ENCODE assay signal across 9 cellular contexts in genomic region chr2:159091981-159092380, GRCh38.
A peak's percentile ranks its signal among the peaks of the same experiment; 100 is the strongest.
DNase-seq lines count a peak whose midpoint lies in the region; TF ChIP-seq lines count a peak whose summit lies in the region.
"Had no signal": no experiment of that assay in that cellular context is flagged by ENCODE, and none has a peak within 500 bp of the region (broad histone marks: within the 10 kb centered on the region; RNA-seq: fewer than 3 reads in every experiment).

No MANE protein-coding gene starts in this region.

- no peaks in the 10 kb centered on the region for H3K79me2 ChIP-seq in OCI-LY7 (ENCODE audit: insufficient read depth, low read depth, low read length)
- peaks cover 41% of the 10 kb centered on the region for H3K79me2 ChIP-seq in hepatocyte

- peak in 4 of 6 experiments; percentile 4 to 64 (median 50) for DNase-seq in stimulated activated naive CD4-positive, alpha-beta T cell (lab: John Stamatoyannopoulos, UW)
- DNase-seq in stimulated activated naive CD4-positive, alpha-beta T cell treated with Interleukin-2 at 50 U/mL for 16 hours (lab: John Stamatoyannopoulos, UW), result no peak
- peak; percentile 13 for DNase-seq in OCI-LY7 (ENCODE audit: low spot score)
- no peak for DNase-seq in hepatocyte (ENCODE audit: low spot score)
- no peak for DNase-seq in vagina (ENCODE audit: extremely low spot score in 2 of 2)
- no peak for DNase-seq in SKM-1 treated with dmso at 0.1 percent for 144 hours (lab: John Stamatoyannopoulos, UW; ENCODE audit: unreplicated experiment)
- DNase-seq in WERI-Rb-1, result no peak
- no peak for DNase-seq in OCI-M2 (lab: John Stamatoyannopoulos, UW; ENCODE audit: unreplicated experiment)
- DNase-seq: testis had no signal

- H3K9me2 ChIP-seq in OCI-LY7 (ENCODE audit: insufficient read depth, low read length) (no peaks in the 10 kb centered on the region), hepatocyte (replicated peaks; ENCODE audit: insufficient read depth) (no peaks in the 10 kb centered on the region)

- POLR2A ChIA-PET in OCI-LY7 (lab: Charles Lee), result interaction anchor here (0.7 kb wide), 1 partner anchor 11 kb away, joined by 3 read pairs; no protein-coding TSS in a partner anchor

- TF ChIP-seq POLR2A in vagina (IDR thresholded peaks at IDR 0.05), result no peak

- no peak overlapping the region for H3K27ac ChIP-seq in OCI-LY7 (ENCODE audit: low read depth, low read length, poor library complexity, severe bottlenecking)
- peak overlapping the region; percentile 64 for H3K27ac ChIP-seq in hepatocyte
- peak overlapping the region; percentile 89 for H3K27ac ChIP-seq in vagina
- H3K27ac ChIP-seq in WERI-Rb-1, result no peak overlapping the region

- peak overlapping the region; percentile 37; the same call in 1 of the 2 replicates for H3K4me2 ChIP-seq in OCI-LY7 (ENCODE audit: low read length)
- peak overlapping the region; percentile 5 for H3K4me2 ChIP-seq in hepatocyte

- CTCF ChIA-PET in OCI-LY7 (lab: Charles Lee; ENCODE audit: unreplicated experiment), result no interaction called here

- no peak overlapping the region for H3K4me3 ChIP-seq in OCI-LY7 (ENCODE audit: low read depth, low read length, poor library complexity, severe bottlenecking)
- no peak overlapping the region for H3K4me3 ChIP-seq in hepatocyte
- no peak overlapping the region for H3K4me3 ChIP-seq in vagina
- H3K4me3 ChIP-seq in WERI-Rb-1 (ENCODE audit: low read depth, low read length), result no peak overlapping the region
- H3K4me3 ChIP-seq: testis had no signal

- no peaks in the 10 kb centered on the region for H3K36me3 ChIP-seq in OCI-LY7 (ENCODE audit: insufficient read depth, low read length)
- no peaks in the 10 kb centered on the region for H3K36me3 ChIP-seq in hepatocyte (replicated peaks; ENCODE audit: insufficient read depth, low read depth)
- no peaks in the 10 kb centered on the region for H3K36me3 ChIP-seq in vagina
- no peaks in the 10 kb centered on the region; the same call in 1 of the 2 replicates for H3K36me3 ChIP-seq in WERI-Rb-1

- no peaks in the 10 kb centered on the region for H4K20me1 ChIP-seq in OCI-LY7 (ENCODE audit: insufficient read depth, low read length)
- no peaks in the 10 kb centered on the region for H4K20me1 ChIP-seq in hepatocyte (ENCODE audit: insufficient read depth, poor library complexity, severe bottlenecking)

- BruUV-seq in OCI-LY7 (replicated peaks; lab: Mats Ljungman, UMichigan), result no TSS peak

- intact Hi-C loops in OCI-LY7 (cut with micrococcal nuclease; ENCODE audit: unreplicated experiment), result no loop called here
- intact Hi-C loops in vagina (cut with DNase I), result no loop called here

- peak overlapping the region; percentile 41 for H2AFZ ChIP-seq in OCI-LY7 (ENCODE audit: low read length)
- no peak overlapping the region for H2AFZ ChIP-seq in hepatocyte

- H3K27me3 ChIP-seq in hepatocyte (no peaks in the 10 kb centered on the region), vagina (no peaks in the 10 kb centered on the region), WERI-Rb-1 (ENCODE audit: insufficient read depth, low read depth, severe bottlenecking) (no peaks in the 10 kb centered on the region)
- H3K27me3 ChIP-seq: testis had no signal

- WGBS in hepatocyte (ENCODE audit: low lambda C conversion rate, missing lambda C conversion rate), result 65% methylated on average over 4 of the region's 4 CpGs

- H3K9me3 ChIP-seq in OCI-LY7 (ENCODE audit: low read length) (no peaks in the 10 kb centered on the region), hepatocyte (ENCODE audit: low read depth) (no peaks in the 10 kb centered on the region), vagina (no peaks in the 10 kb centered on the region), WERI-Rb-1 (ENCODE audit: severe bottlenecking) (peaks cover 2% of the 10 kb centered on the region)
- H3K9me3 ChIP-seq: testis had no signal

- peaks cover 12% of the 10 kb centered on the region for H3K4me1 ChIP-seq in OCI-LY7 (ENCODE audit: insufficient read depth, low read length, poor library complexity, severe bottlenecking)
- peaks cover 54% of the 10 kb centered on the region for H3K4me1 ChIP-seq in hepatocyte (ENCODE audit: insufficient read depth)
- peaks cover 79% of the 10 kb centered on the region for H3K4me1 ChIP-seq in vagina

- TF ChIP-seq CTCF in OCI-LY7 (conservative IDR thresholded peaks at IDR 0.05; ENCODE audit: low read length) (no peak), hepatocyte (IDR thresholded peaks at IDR 0.05; ENCODE audit: poor library complexity) (no peak), vagina (IDR thresholded peaks at IDR 0.05) (no peak), WERI-Rb-1 (IDR thresholded peaks at IDR 0.05; ENCODE audit: low read depth, low read length) (no peak)

Comparison
In these comparisons a context has a peak if more than half of its experiments do, and no peak if none do; other contexts are left out.
1. DNase-seq: peak in stimulated activated naive CD4-positive, alpha-beta T cell (4 of 6) and OCI-LY7 (single experiment); none in stimulated activated naive CD4-positive, alpha-beta T cell treated with Interleukin-2 at 50 U/mL for 16 hours (single experiment), hepatocyte (single experiment), vagina (0 of 2), SKM-1 treated with dmso at 0.1 percent for 144 hours (single experiment), WERI-Rb-1 (single experiment) and OCI-M2 (single experiment).
2. H3K27ac ChIP-seq: peak in hepatocyte (single experiment) and vagina (single experiment); none in OCI-LY7 (single experiment) and WERI-Rb-1 (single experiment).